In genomic region chr16:85522842-85523601, GRCh38 we compare ENCODE assay signal across 9 cellular contexts.
DNase-seq lines count a peak whose midpoint lies in the region; ATAC-seq and TF ChIP-seq lines count a peak whose summit lies in the region.
"Had no signal": no experiment of that assay in that cellular context is flagged by ENCODE, and none has a peak within 500 bp of the region (broad histone marks: within the 10 kb centered on the region; RNA-seq: fewer than 3 reads in every experiment).

No MANE protein-coding gene starts in this region.

- no peak for TF ChIP-seq POLR2A in esophagus muscularis mucosa (IDR thresholded peaks at IDR 0.05; ENCODE audit: low read depth)

- H3K27ac ChIP-seq in left lung (peak overlapping the region; percentile 13 to 75), esophagus muscularis mucosa (replicated peaks in 1 of 4) (no peak overlapping the region)

- H3K36me3 ChIP-seq in H7 (replicated peaks; ENCODE audit: control insufficient read depth, insufficient read depth, low read length) = no peaks in the 10 kb centered on the region
- no peaks in the 10 kb centered on the region for H3K36me3 ChIP-seq in left lung
- H3K36me3 ChIP-seq in esophagus muscularis mucosa = no peaks in the 10 kb centered on the region

- TF ChIP-seq CTCF in WTC11 (IDR thresholded peaks at IDR 0.05) = no peak
- no peak for TF ChIP-seq CTCF in left lung (IDR thresholded peaks at IDR 0.05)
- TF ChIP-seq CTCF in esophagus muscularis mucosa (IDR thresholded peaks at IDR 0.05) = no peak

- H3K27me3 ChIP-seq in H7 (ENCODE audit: control insufficient read depth, insufficient read depth, low read length) (no peaks in the 10 kb centered on the region), left lung (no peaks in the 10 kb centered on the region), esophagus muscularis mucosa (no peaks in the 10 kb centered on the region)

- CTCF ChIA-PET in WTC11 (lab: Charles Lee) = interaction anchor here (0.7 to 2.0 kb wide), 15 partner anchors 8 to 192 kb away, joined by 3 to 14 read pairs (median 4); no protein-coding TSS in a partner anchor

- POLR2A ChIA-PET in WTC11 (lab: Charles Lee) = interaction anchor here (1.2 kb wide), 1 partner anchor 31 kb away, joined by 3 read pairs; no protein-coding TSS in a partner anchor

- DNase-seq in AG08395 (ENCODE audit: low spot score) = peak; percentile 81
- DNase-seq in H7 = peak; percentile 77
- no peak for DNase-seq in WTC11 (ENCODE audit: low spot score)
- no peak for DNase-seq in left lung
- no peak for DNase-seq in esophagus muscularis mucosa (ENCODE audit: extremely low spot score)
- no peak for DNase-seq in GM19238 (ENCODE audit: insufficient read length, low spot score)
- no peak for DNase-seq in NCI-H2196 treated with DMSO at 0.1 percent for 48 hours (lab: John Stamatoyannopoulos, UW; ENCODE audit: unreplicated experiment)
- DNase-seq in effector CD8-positive, alpha-beta T cell (lab: John Stamatoyannopoulos, UW) = no peak
- DNase-seq: cortex of kidney had no signal

- H3K9me3 Mint-ChIP-seq in WTC11 = peaks cover 9% of the 10 kb centered on the region

- ATAC-seq in WTC11 (peak; percentile 6), left lung (peak; percentile 25)

- no peaks in the 10 kb centered on the region for H3K27me3 Mint-ChIP-seq in WTC11 (ENCODE audit: low read depth)

- peaks cover 45% of the 10 kb centered on the region for H3K4me1 Mint-ChIP-seq in WTC11

- H3K4me3 Mint-ChIP-seq in WTC11 = no peak overlapping the region

- no peaks in the 10 kb centered on the region for H3K9me3 ChIP-seq in left lung
- H3K9me3 ChIP-seq in esophagus muscularis mucosa = no peaks in the 10 kb centered on the region

- WGBS in esophagus muscularis mucosa = 82% methylated on average over 4 of the region's 13 CpGs

- H3K4me1 ChIP-seq in left lung (peaks cover 24 to 59% of the 10 kb centered on the region in 2 donors), esophagus muscularis mucosa (peaks cover 22 to 28% (median 27%) of the 10 kb centered on the region in 4 donors)

- 0 out of 2 replicates have a peak, but pooled peaks cover 3% of the 10 kb centered on the region for H3K36me3 Mint-ChIP-seq in WTC11

- intact Hi-C loops in left lung (cut with DNase I) = no loop called here
- intact Hi-C loops in esophagus muscularis mucosa (cut with DNase I) = no loop called here

- no peak for TF ChIP-seq EP300 in esophagus muscularis mucosa (IDR thresholded peaks at IDR 0.05)

- no peak overlapping the region for H3K4me3 ChIP-seq in H7 (ENCODE audit: insufficient read depth, low read depth, low read length)
- no peak overlapping the region for H3K4me3 ChIP-seq in left lung
- H3K4me3 ChIP-seq in esophagus muscularis mucosa = no peak overlapping the region

- H3K27ac Mint-ChIP-seq in WTC11 = peak overlapping the region; percentile 92

TF ChIP-seq in WTC11, 78 proteins besides CTCF, POLR2A, EP300 and RAD21:
- TF ChIP-seq ZNF263 (CRISPR knock-in tag; IDR thresholded peaks at IDR 0.05; ENCODE audit: low read depth) = no peak
- no peak for TF ChIP-seq MXD4 (CRISPR knock-in tag; IDR thresholded peaks at IDR 0.05; ENCODE audit: borderline replicate concordance)
- TF ChIP-seq PRDM15 (CRISPR knock-in tag; IDR thresholded peaks at IDR 0.05) = no peak

Comparison
In these comparisons a context has a peak if more than half of its experiments do, and no peak if none do; other contexts are left out.
1. DNase-seq: peak in AG08395 (single experiment) and H7 (single experiment); none in WTC11 (single experiment), left lung (0 of 2), esophagus muscularis mucosa (single experiment), GM19238 (single experiment), NCI-H2196 treated with DMSO at 0.1 percent for 48 hours (single experiment) and effector CD8-positive, alpha-beta T cell (single experiment).
2. H3K27ac ChIP-seq: peak in left lung (2 of 2); none in esophagus muscularis mucosa (0 of 4).